ENCODE assay signal across 1 cellular context in the genomic region with DNA sequence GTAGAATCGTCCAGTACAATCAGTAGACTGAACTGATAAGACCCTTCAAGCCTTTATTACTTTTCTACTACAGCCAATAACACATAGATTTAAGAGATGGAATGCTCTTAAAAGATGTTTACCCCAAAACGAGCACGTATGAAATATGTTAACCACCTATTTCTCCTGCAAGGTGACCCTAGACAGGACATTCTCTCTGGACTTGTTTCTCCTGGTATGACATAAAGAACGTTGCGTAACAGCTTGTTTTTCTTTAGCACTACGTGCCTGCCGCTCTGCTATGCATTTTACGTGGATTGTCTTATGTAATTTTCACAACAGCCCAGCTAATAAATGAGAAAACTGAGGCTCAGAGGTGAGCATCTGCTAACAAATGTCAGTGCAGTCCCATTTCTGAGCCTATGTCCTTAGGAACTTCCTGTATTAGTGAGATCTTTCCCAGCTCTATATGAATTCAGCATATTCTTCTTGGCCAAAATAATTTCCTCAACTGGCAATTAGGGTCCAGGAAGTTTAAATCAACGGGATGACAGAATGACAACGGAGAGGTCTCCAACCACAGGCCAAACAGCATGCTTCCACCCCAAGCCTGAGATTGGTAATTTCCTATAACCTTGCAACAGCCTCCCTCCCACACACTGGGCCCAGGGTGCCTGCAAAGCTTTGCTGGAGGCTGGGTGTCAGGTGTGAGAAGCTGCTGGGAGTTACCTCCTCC.
A peak's percentile ranks its signal among the peaks of the same experiment; 100 is the strongest.
TF ChIP-seq lines count a peak whose summit lies in the region.

No MANE protein-coding gene starts in this region.

TF ChIP-seq in HepG2, 621 proteins besides CTCF, POLR2A, EP300 and RAD21 (continued from another document and continues in another):
- TF ChIP-seq ZNF784 (CRISPR knock-in tag; IDR thresholded peaks at IDR 0.05; ENCODE audit: borderline replicate concordance) (0 out of 2 replicates have a peak, but pooled peaks have one; percentile 39), ZMYM3 (CRISPR knock-in tag; IDR thresholded peaks at IDR 0.05) (peak; percentile 65; the same call in 1 of the 2 replicates), BORCS8-MEF2B (CRISPR knock-in tag; IDR thresholded peaks at IDR 0.05) (no peak; the same call in 1 of the 2 replicates), ZHX2 (IDR thresholded peaks at IDR 0.05; ENCODE audit: low read depth) (peak; percentile 82; the same call in 1 of the 2 replicates), ZHX2 (CRISPR knock-in tag; IDR thresholded peaks at IDR 0.05; ENCODE audit: borderline replicate concordance) (no peak), GZF1 (CRISPR knock-in tag; IDR thresholded peaks at IDR 0.05) (0 out of 2 replicates have a peak, but pooled peaks have one; percentile 57), ZNF687 (CRISPR knock-in tag; IDR thresholded peaks at IDR 0.05) (peak; percentile 66), ZBTB46 (CRISPR knock-in tag; IDR thresholded peaks at IDR 0.05; ENCODE audit: borderline replicate concordance) (no peak), ZFYVE20 (CRISPR knock-in tag; IDR thresholded peaks at IDR 0.05; ENCODE audit: borderline replicate concordance, low read depth) (no peak), STAT5B (CRISPR knock-in tag; IDR thresholded peaks at IDR 0.05) (no peak), ZNF644 (CRISPR knock-in tag; IDR thresholded peaks at IDR 0.05; ENCODE audit: low read depth) (0 out of 2 replicates have a peak, but pooled peaks have one; percentile 56), ERF (CRISPR knock-in tag; IDR thresholded peaks at IDR 0.05) (peak; percentile 96), TCF7L2 (IDR thresholded peaks at IDR 0.05; ENCODE audit: low read depth, low read length) (no peak), ZNF317 (CRISPR knock-in tag; IDR thresholded peaks at IDR 0.05) (peak; percentile 71), PHF21A (CRISPR knock-in tag; IDR thresholded peaks at IDR 0.05) (no peak), ZNF672 (CRISPR knock-in tag; IDR thresholded peaks at IDR 0.05) (no peak), HNRNPH1 (optimal IDR thresholded peaks at IDR 0.05; ENCODE audit: low read depth, low read length) (no peak), KLF9 (CRISPR knock-in tag; IDR thresholded peaks at IDR 0.05; ENCODE audit: low read depth) (no peak; the same call in 1 of the 2 replicates), NFE2L1 (CRISPR knock-in tag; IDR thresholded peaks at IDR 0.05; ENCODE audit: borderline replicate concordance) (no peak), HNRNPL (IDR thresholded peaks at IDR 0.05; ENCODE audit: low read depth, low read length) (no peak), CHCHD3 (CRISPR knock-in tag; IDR thresholded peaks at IDR 0.05) (0 out of 2 replicates have a peak, but pooled peaks have one; percentile 58), ZBTB3 (CRISPR knock-in tag; IDR thresholded peaks at IDR 0.05; ENCODE audit: borderline replicate concordance, low read depth) (peak; percentile 46; the same call in 1 of the 2 replicates), KAT8 (CRISPR knock-in tag; IDR thresholded peaks at IDR 0.05) (peak; percentile 82; the same call in 1 of the 2 replicates), HMG20A (CRISPR knock-in tag; IDR thresholded peaks at IDR 0.05; ENCODE audit: borderline replicate concordance) (peak; percentile 72; the same call in 1 of the 2 replicates), POLR2AphosphoS2 (IDR thresholded peaks at IDR 0.05; ENCODE audit: low read depth, low read length) (peak; percentile 97), ZNF883 (CRISPR knock-in tag; IDR thresholded peaks at IDR 0.05; ENCODE audit: not compliant biosample characterization) (peak; percentile 37), NFKB2 (CRISPR knock-in tag; IDR thresholded peaks at IDR 0.05; ENCODE audit: borderline replicate concordance) (no peak; the same call in 1 of the 2 replicates), YEATS4 (CRISPR knock-in tag; IDR thresholded peaks at IDR 0.05; ENCODE audit: borderline replicate concordance) (no peak), NR3C1 (CRISPR knock-in tag; IDR thresholded peaks at IDR 0.05) (no peak), ZNF543 (CRISPR knock-in tag; IDR thresholded peaks at IDR 0.05) (no peak), HINFP (CRISPR knock-in tag; IDR thresholded peaks at IDR 0.05; ENCODE audit: low read depth) (0 out of 2 replicates have a peak, but pooled peaks have one; percentile 31), ZNF839 (CRISPR knock-in tag; IDR thresholded peaks at IDR 0.05; ENCODE audit: borderline replicate concordance) (no peak), ZNF17 (CRISPR knock-in tag; IDR thresholded peaks at IDR 0.05) (no peak), PLRG1 (conservative IDR thresholded peaks at IDR 0.05) (no peak), SALL2 (CRISPR knock-in tag; IDR thresholded peaks at IDR 0.05) (no peak), ZNF616 (CRISPR knock-in tag; IDR thresholded peaks at IDR 0.05; ENCODE audit: low read depth) (no peak), MED13 (CRISPR knock-in tag; IDR thresholded peaks at IDR 0.05) (no peak), MXI1 (IDR thresholded peaks at IDR 0.05; ENCODE audit: borderline replicate concordance, low read depth, low read length) (peak; percentile 46; the same call in 1 of the 3 replicates)
- TF ChIP-seq, protein P1, sequence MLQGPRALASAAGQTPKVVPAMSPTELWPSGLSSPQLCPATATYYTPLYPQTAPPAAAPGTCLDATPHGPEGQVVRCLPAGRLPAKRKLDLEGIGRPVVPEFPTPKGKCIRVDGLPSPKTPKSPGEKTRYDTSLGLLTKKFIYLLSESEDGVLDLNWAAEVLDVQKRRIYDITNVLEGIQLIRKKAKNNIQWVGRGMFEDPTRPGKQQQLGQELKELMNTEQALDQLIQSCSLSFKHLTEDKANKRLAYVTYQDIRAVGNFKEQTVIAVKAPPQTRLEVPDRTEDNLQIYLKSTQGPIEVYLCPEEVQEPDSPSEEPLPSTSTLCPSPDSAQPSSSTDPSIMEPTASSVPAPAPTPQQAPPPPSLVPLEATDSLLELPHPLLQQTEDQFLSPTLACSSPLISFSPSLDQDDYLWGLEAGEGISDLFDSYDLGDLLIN (CRISPR knock-in tag; IDR thresholded peaks at IDR 0.05; ENCODE audit: borderline replicate concordance): no peak
- TF ChIP-seq, protein P2, sequence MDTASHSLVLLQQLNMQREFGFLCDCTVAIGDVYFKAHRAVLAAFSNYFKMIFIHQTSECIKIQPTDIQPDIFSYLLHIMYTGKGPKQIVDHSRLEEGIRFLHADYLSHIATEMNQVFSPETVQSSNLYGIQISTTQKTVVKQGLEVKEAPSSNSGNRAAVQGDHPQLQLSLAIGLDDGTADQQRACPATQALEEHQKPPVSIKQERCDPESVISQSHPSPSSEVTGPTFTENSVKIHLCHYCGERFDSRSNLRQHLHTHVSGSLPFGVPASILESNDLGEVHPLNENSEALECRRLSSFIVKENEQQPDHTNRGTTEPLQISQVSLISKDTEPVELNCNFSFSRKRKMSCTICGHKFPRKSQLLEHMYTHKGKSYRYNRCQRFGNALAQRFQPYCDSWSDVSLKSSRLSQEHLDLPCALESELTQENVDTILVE (CRISPR knock-in tag; IDR thresholded peaks at IDR 0.05): no peak; the same call in 1 of the 2 replicates
- TF ChIP-seq, protein P3, sequence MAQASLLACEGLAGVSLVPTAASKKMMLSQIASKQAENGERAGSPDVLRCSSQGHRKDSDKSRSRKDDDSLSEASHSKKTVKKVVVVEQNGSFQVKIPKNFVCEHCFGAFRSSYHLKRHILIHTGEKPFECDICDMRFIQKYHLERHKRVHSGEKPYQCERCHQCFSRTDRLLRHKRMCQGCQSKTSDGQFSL (CRISPR knock-in tag; IDR thresholded peaks at IDR 0.05): no peak
